Comparison of ENCODE assay signal across 8 cellular contexts in genomic region chr2:86442642-86443005, GRCh38. TPM values are rescaled to one million over a fixed set of nuclear protein-coding genes. Genes with fewer than 3 reads are reported as not detected.
DNase-seq lines count a peak whose midpoint lies in the region; ATAC-seq, FAIRE-seq and TF ChIP-seq lines count a peak whose summit lies in the region.

No MANE protein-coding gene starts in this region.

- no peak for TF ChIP-seq POLR2A in endothelial cell of umbilical vein (IDR thresholded peaks at IDR 0.05; ENCODE audit: low read depth, low read length)

- peak overlapping the region; percentile 88 for H2AFZ ChIP-seq in endothelial cell of umbilical vein (ENCODE audit: low read depth, low read length)

- TF ChIP-seq CTCF in endothelial cell of umbilical vein (IDR thresholded peaks at IDR 0.05; ENCODE audit: extremely low read depth in 1 of 2, insufficient read depth in 1 of 2, low read depth in 1 of 2, low read length in 2 of 2) = no peak
- no peak for TF ChIP-seq CTCF in mesothelial cell of epicardium (IDR thresholded peaks at IDR 0.05; ENCODE audit: unreplicated experiment)

- peaks cover 55% of the 10 kb centered on the region for H4K20me1 ChIP-seq in BLaER1
- H4K20me1 ChIP-seq in endothelial cell of umbilical vein (replicated peaks; ENCODE audit: control insufficient read depth, extremely low read depth, insufficient read depth, low read length) = no peaks in the 10 kb centered on the region

- H3K27ac Mint-ChIP-seq in mesothelial cell of epicardium = peak overlapping the region; percentile 98

- DNase-seq in NOMO-1 treated with DMSO at 0.1 percent for 48 hours (lab: John Stamatoyannopoulos, UW; ENCODE audit: unreplicated experiment) (peak; percentile 40), endothelial cell of umbilical vein (ENCODE audit: low read depth, low spot score) (peak; percentile 94), mesothelial cell of epicardium (ENCODE audit: low spot score in 2 of 2, unreplicated experiment in 2 of 2) (peak; percentile 40 to 69)
- DNase-seq in activated CD8-positive, alpha-beta memory T cell treated with anti-CD3 and anti-CD28 coated beads, Interleukin-2, amount 50 U/mL, for 4 hours = peak; percentile 65
- peak; percentile 24 to 48 for DNase-seq in stimulated activated CD8-positive, alpha-beta memory T cell treated with anti-CD3 and anti-CD28 coated beads, Interleukin-2, amount 100 ng/mL, for 1 hour (ENCODE audit: low read depth in 2 of 2)

- H3K4me2 ChIP-seq in BLaER1 = peak overlapping the region; percentile 85
- peak overlapping the region; percentile 85 for H3K4me2 ChIP-seq in endothelial cell of umbilical vein (ENCODE audit: insufficient read depth, low read length)

- dilution Hi-C loops in endothelial cell of umbilical vein (cut with MboI; ENCODE audit: extremely low pct_ligation_motif_present, low sequenced_read_pairs) = no loop called here

- H3K27ac ChIP-seq in BLaER1 = peak overlapping the region; percentile 72; the same call in 1 of the 2 replicates
- peak overlapping the region; percentile 79 for H3K27ac ChIP-seq in endothelial cell of umbilical vein (ENCODE audit: insufficient read depth, low read depth, low read length)

- intact Hi-C loops in endothelial cell of umbilical vein (cut with micrococcal nuclease) = no loop called here

- CTCF ChIA-PET in endothelial cell of umbilical vein (lab: Charles Lee) = interaction anchor here (1.4 to 2.6 kb wide), 4 partner anchors 12 to 312 kb away, joined by 3 to 14 read pairs (median 6); no protein-coding TSS in a partner anchor

- H3K36me3 ChIP-seq in BLaER1 (peaks cover 42% of the 10 kb centered on the region), endothelial cell of umbilical vein (ENCODE audit: control insufficient read depth in 2 of 2, extremely low read depth in 1 of 2, insufficient read depth in 2 of 2, low read length in 2 of 2) (no peaks in the 10 kb centered on the region)

- peaks cover 26% of the 10 kb centered on the region for H3K9me3 Mint-ChIP-seq in mesothelial cell of epicardium

- H3K27me3 Mint-ChIP-seq in mesothelial cell of epicardium (ENCODE audit: low read depth) = no peaks in the 10 kb centered on the region

- peak overlapping the region; percentile 92 for H3K4me3 Mint-ChIP-seq in mesothelial cell of epicardium

- FAIRE-seq in endothelial cell of umbilical vein (lab: Jason Lieb, UNC) = peak; percentile 90

- H3K9me3 ChIP-seq in BLaER1 (peaks cover 20% of the 10 kb centered on the region), endothelial cell of umbilical vein (replicated peaks; ENCODE audit: control insufficient read depth, insufficient read depth, low read length) (no peaks in the 10 kb centered on the region)

- no peaks in the 10 kb centered on the region for H3K9me1 ChIP-seq in endothelial cell of umbilical vein (replicated peaks; ENCODE audit: control insufficient read depth, extremely low read depth, insufficient read depth, low read length)

- H3K27me3 ChIP-seq in BLaER1 (no peaks in the 10 kb centered on the region), endothelial cell of umbilical vein (ENCODE audit: control insufficient read depth in 2 of 2, insufficient read depth in 2 of 2, low read length in 2 of 2) (no peaks in the 10 kb centered on the region)

- H3K4me1 Mint-ChIP-seq in mesothelial cell of epicardium = peaks cover 40% of the 10 kb centered on the region

- POLR2A ChIA-PET in endothelial cell of umbilical vein (lab: Charles Lee) = interaction anchor here (1.0 kb wide), 1 partner anchor 111 kb away, joined by 7 read pairs; no protein-coding TSS in a partner anchor

- H3K4me1 ChIP-seq in BLaER1 (peaks cover 17% of the 10 kb centered on the region), endothelial cell of umbilical vein (ENCODE audit: control insufficient read depth, extremely low read depth, insufficient read depth, low read length) (peaks cover 8% of the 10 kb centered on the region)

- no TSS peak for BruUV-seq in endothelial cell of umbilical vein (replicated peaks; lab: Mats Ljungman, UMichigan)

- peaks cover 35% of the 10 kb centered on the region for H3K36me3 Mint-ChIP-seq in mesothelial cell of epicardium

- H3K9ac ChIP-seq in BLaER1 = peak overlapping the region; percentile 85
- peak overlapping the region; percentile 69 for H3K9ac ChIP-seq in endothelial cell of umbilical vein (replicated peaks; ENCODE audit: extremely low read depth, insufficient read depth, low read length)

- H3K79me2 ChIP-seq in endothelial cell of umbilical vein (ENCODE audit: control insufficient read depth, insufficient read depth, low read length) = peaks cover 38% of the 10 kb centered on the region

- H3K4me3 ChIP-seq in BLaER1 (peak overlapping the region; percentile 84), endothelial cell of umbilical vein (replicated peaks in 1 of 3; ENCODE audit: insufficient read depth in 1 of 3, low read depth in 1 of 3, low read length in 3 of 3) (peak overlapping the region; percentile 58 to 99 (median 86))

- peak; percentile 41 for ATAC-seq in GM19324 (IDR thresholded peaks at IDR 0.05; ENCODE audit: low FRiP score, unreplicated experiment)
- ATAC-seq in HG03457 (IDR thresholded peaks at IDR 0.05; ENCODE audit: unreplicated experiment) = peak; percentile 50

TF ChIP-seq in endothelial cell of umbilical vein, 7 proteins besides CTCF, POLR2A, EP300 and RAD21:
- TF ChIP-seq JUN (IDR thresholded peaks at IDR 0.05; ENCODE audit: borderline replicate concordance, insufficient read depth, insufficient read length, low read depth) = no peak
- no peak for TF ChIP-seq GATA2 (IDR thresholded peaks at IDR 0.05; ENCODE audit: insufficient read depth, insufficient read length, low read depth, low read length)
- TF ChIP-seq POLR2AphosphoS5 (IDR thresholded peaks at IDR 0.05; ENCODE audit: insufficient read depth, low read depth, low read length) = no peak
- no peak for TF ChIP-seq FOS (IDR thresholded peaks at IDR 0.05; ENCODE audit: borderline replicate concordance, insufficient read depth, low read length)
- TF ChIP-seq, protein P1, sequence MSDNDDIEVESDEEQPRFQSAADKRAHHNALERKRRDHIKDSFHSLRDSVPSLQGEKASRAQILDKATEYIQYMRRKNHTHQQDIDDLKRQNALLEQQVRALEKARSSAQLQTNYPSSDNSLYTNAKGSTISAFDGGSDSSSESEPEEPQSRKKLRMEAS (IDR thresholded peaks at IDR 0.05; ENCODE audit: insufficient read depth, insufficient read length) = no peak
- TF ChIP-seq MYC (IDR thresholded peaks at IDR 0.05; ENCODE audit: low read depth, low read length) = no peak
- TF ChIP-seq EZH2 (IDR thresholded peaks at IDR 0.05; ENCODE audit: borderline replicate concordance, low read depth, low read length, severe bottlenecking) = no peak

RNA-seq across cellular contexts. Expression of gene KDM3A, which starts 1.5 kb away (rescaled TPM):
- total RNA-seq in endothelial cell of umbilical vein (29.5 and 35.4 TPM in 2 replicates), mesothelial cell of epicardium (103 to 113 TPM (median 108 TPM) in 3 replicates)
- polyA plus RNA-seq in endothelial cell of umbilical vein = 11.5 and 13.5 TPM in 2 replicates
- 12.3 and 13.2 TPM in 2 replicates for polyA plus RNA-seq in endothelial cell of umbilical vein (2011; cell fraction: cytosol; rRNA removed)
- 78.2 and 91.6 TPM in 2 replicates for polyA plus RNA-seq in endothelial cell of umbilical vein (2011; cell fraction: nucleus; rRNA removed)
- 18.9 and 20.3 TPM in 2 replicates for polyA plus RNA-seq in endothelial cell of umbilical vein (2012)
- 40.9 and 53.3 TPM in 2 replicates for polyA minus RNA-seq in endothelial cell of umbilical vein
- 24.0 TPM for polyA minus RNA-seq in endothelial cell of umbilical vein (2011; cell fraction: cytosol; rRNA and poly(A)+ RNA removed)
- polyA minus RNA-seq in endothelial cell of umbilical vein (2011; cell fraction: nucleus; rRNA and poly(A)+ RNA removed) = 117 and 138 TPM in 2 replicates

Comparison
In these comparisons a context has a peak if more than half of its experiments do, and no peak if none do; other contexts are left out.
1. Peak in every context shown above with its lines: DNase-seq, ATAC-seq, H3K4me3 ChIP-seq and H3K27ac ChIP-seq.
2. DNase-seq: peak in every context shown above with its lines; median percentile 94 in endothelial cell of umbilical vein; 65 in activated CD8-positive, alpha-beta memory T cell treated with anti-CD3 and anti-CD28 coated beads, Interleukin-2, amount 50 U/mL, for 4 hours; 54 in mesothelial cell of epicardium; 40 in NOMO-1 treated with DMSO at 0.1 percent for 48 hours; 36 in stimulated activated CD8-positive, alpha-beta memory T cell treated with anti-CD3 and anti-CD28 coated beads, Interleukin-2, amount 100 ng/mL, for 1 hour.